In genomic region chr1:1505366-1505798, GRCh38 we compare ENCODE assay signal across 8 cellular contexts. TPM values are rescaled to one million over a fixed set of nuclear protein-coding genes. Genes with fewer than 3 reads are reported as not detected.
DNase-seq lines count a peak whose midpoint lies in the region; ATAC-seq and TF ChIP-seq lines count a peak whose summit lies in the region.
"Not testable (repeated sequence)": the region's sequence is repeated elsewhere in the genome, so short reads cannot be mapped to it uniquely, and the experiment has no call there.

No MANE protein-coding gene starts in this region.

- intact Hi-C loops in MCF 10A (cut with micrococcal nuclease), result loop anchor here (10.0 kb wide), 2 partner anchors 101 to 131 kb away; partner anchors contain the start of genes AURKAIP1 and MRPL20
- intact Hi-C loops in right cardiac atrium (cut with DNase I), result not testable (repeated sequence)

- H3K36me3 Mint-ChIP-seq in MCF 10A (ENCODE audit: insufficient read depth, unreplicated experiment); type B pancreatic cell: not testable (repeated sequence)

- H3K4me1 ChIP-seq in DOHH2 (ENCODE audit: control insufficient read depth, low read length) (peaks cover 15% of the 10 kb centered on the region), neutrophil (ENCODE audit: control insufficient read depth in 1 of 2, insufficient read depth in 1 of 2, low read depth in 1 of 2, low read length in 1 of 2) (peaks cover 4 to 11% of the 10 kb centered on the region in 2 experiments)
- H3K4me1 ChIP-seq in right cardiac atrium (ENCODE audit: control insufficient read depth, insufficient read depth, low read length), result not testable (repeated sequence)

- not testable (repeated sequence) for H3K9me2 ChIP-seq in DOHH2 (replicated peaks; ENCODE audit: control insufficient read depth, low read length)

- peak overlapping the region; percentile 55 for H3K4me3 ChIP-seq in DOHH2 (ENCODE audit: low read length)
- not testable (repeated sequence) for H3K4me3 ChIP-seq in right cardiac atrium (ENCODE audit: low read length)
- H3K4me3 ChIP-seq in neutrophil (ENCODE audit: low read depth in 1 of 2, low read length in 1 of 2), result peak overlapping the region in 1 of 2 experiments; percentile 30

- not testable (repeated sequence) for H3F3A ChIP-seq in DOHH2 (ENCODE audit: control insufficient read depth, insufficient read depth)

- not testable (repeated sequence) for H3K79me2 ChIP-seq in DOHH2 (ENCODE audit: control insufficient read depth, low read length)

- H3K27ac Mint-ChIP-seq in MCF 10A (ENCODE audit: low read depth, unreplicated experiment) (peak overlapping the region; percentile 98), type B pancreatic cell (peak overlapping the region; percentile 93)

- DNase-seq in NCI-H524 (lab: John Stamatoyannopoulos, UW) (peak; percentile 42 to 52), UCSD-AML1 (lab: John Stamatoyannopoulos, UW; ENCODE audit: unreplicated experiment) (peak; percentile 66), MCF 10A (ENCODE audit: unreplicated experiment) (peak; percentile 37), right cardiac atrium (peak; percentile 47 to 82 (median 74))
- DNase-seq in type B pancreatic cell (ENCODE audit: extremely low spot score, unreplicated experiment), result not testable (repeated sequence)

- H3K27ac ChIP-seq in DOHH2 (ENCODE audit: low read depth, low read length), result peak overlapping the region; percentile 26; the same call in 1 of the 2 replicates
- peak overlapping the region; percentile 68 for H3K27ac ChIP-seq in right cardiac atrium (ENCODE audit: low read length)
- peak overlapping the region; percentile 75 for H3K27ac ChIP-seq in neutrophil

- WGBS in right cardiac atrium, result 14% methylated on average over 17 of the region's 22 CpGs

- peak overlapping the region; percentile 77 for H3K4me3 Mint-ChIP-seq in MCF 10A (ENCODE audit: unreplicated experiment)
- peak overlapping the region; percentile 85 for H3K4me3 Mint-ChIP-seq in type B pancreatic cell

- CTCF ChIA-PET in MCF 10A (lab: Yijun Ruan, JAX), result interaction anchor here (0.5 to 2.1 kb wide), 12 partner anchors 13 to 742 kb away, joined by 3 to 17 read pairs (median 3); no protein-coding TSS in a partner anchor

- not testable (repeated sequence) for H3K27me3 Mint-ChIP-seq in MCF 10A (ENCODE audit: insufficient read depth, unreplicated experiment); type B pancreatic cell

- not testable (repeated sequence) for H4K20me1 ChIP-seq in DOHH2 (ENCODE audit: control insufficient read depth, insufficient read depth, low read depth, low read length)

- not testable (repeated sequence) for H3K4me1 Mint-ChIP-seq in MCF 10A (ENCODE audit: insufficient read depth, unreplicated experiment); type B pancreatic cell (ENCODE audit: unreplicated experiment)

- not testable (repeated sequence) for H3K9me3 Mint-ChIP-seq in MCF 10A (ENCODE audit: unreplicated experiment); type B pancreatic cell

- POLR2A ChIA-PET in MCF 10A (lab: Yijun Ruan, JAX), result interaction anchor here (0.6 to 3.1 kb wide), 10 partner anchors 10 to 196 kb away, joined by 3 to 41 read pairs (median 4); partner anchors contain the start of genes CCNL2, DVL1 and MRPL20

- not testable (repeated sequence) for TF ChIP-seq CTCF in DOHH2 (IDR thresholded peaks at IDR 0.05; ENCODE audit: low read depth, low read length, poor library complexity, severe bottlenecking); neutrophil (IDR thresholded peaks at IDR 0.05)
- TF ChIP-seq CTCF in MCF 10A (IDR thresholded peaks at IDR 0.05; ENCODE audit: unreplicated experiment) (peak; percentile 24), type B pancreatic cell (conservative IDR thresholded peaks at IDR 0.05) (peak; percentile 45)

- TSS peak; percentile 70 for BruUV-seq in MCF 10A (replicated peaks; lab: Mats Ljungman, UMichigan)

- H3K36me3 ChIP-seq in DOHH2 (ENCODE audit: control insufficient read depth, low read length); neutrophil: not testable (repeated sequence)

- ATAC-seq in HG03432 (IDR thresholded peaks at IDR 0.05; ENCODE audit: unreplicated experiment) (peak; percentile 48), right cardiac atrium (peak; percentile 53 to 57)

- peak overlapping the region; percentile 62 for H3K4me2 ChIP-seq in DOHH2 (ENCODE audit: low read length)

- H3K27me3 ChIP-seq in DOHH2 (ENCODE audit: control insufficient read depth, low read length); right cardiac atrium (ENCODE audit: control insufficient read depth, insufficient read depth); neutrophil: not testable (repeated sequence)

- not testable (repeated sequence) for H3K9me3 ChIP-seq in DOHH2 (ENCODE audit: control insufficient read depth, insufficient read depth, low read length); right cardiac atrium (ENCODE audit: control insufficient read depth, low read length); neutrophil

RNA-seq across cellular contexts. Expression of gene ATAD3A, which starts 6.6 kb away (rescaled TPM):
- total RNA-seq in MCF 10A (2022) (43.1 and 63.2 TPM in 2 replicates), right cardiac atrium (10 to 100 TPM; 13.6 to 20.1 (median 15.7) TPM), type B pancreatic cell (ENCODE audit: low replicate concordance) (37.8 and 39.8 TPM in 2 replicates)
- polyA plus RNA-seq in right cardiac atrium, result 16.7 TPM

RNA-seq across cellular contexts. Expression of gene ATAD3B, which starts 33.8 kb away (rescaled TPM):
- 42.2 and 46.9 TPM in 2 replicates for total RNA-seq in MCF 10A (2022)
- total RNA-seq in right cardiac atrium, result 10 to 100 TPM in 1 of 4 donors, 1 to 10 TPM in 3; 5.6 to 11.4 (median 8.8) TPM
- polyA plus RNA-seq in right cardiac atrium, result 8.3 TPM
- 37.2 and 44.3 TPM in 2 replicates for total RNA-seq in type B pancreatic cell (ENCODE audit: low replicate concordance)

RNA-seq across cellular contexts. Expression of gene TMEM240, which starts 35.0 kb away (rescaled TPM):
- total RNA-seq in MCF 10A (2022) (3.6 and 5.5 TPM in 2 replicates), right cardiac atrium (1 to 10 TPM; 7.3 to 9.3 (median 7.9) TPM), type B pancreatic cell (ENCODE audit: low replicate concordance) (3.1 and 10.3 TPM in 2 replicates)
- polyA plus RNA-seq in right cardiac atrium, result 10.4 TPM

RNA-seq across cellular contexts. Expression of gene ATAD3C, which starts 55.9 kb away (rescaled TPM):
- total RNA-seq in MCF 10A (2022) (0.27 and 2.0 TPM in 2 replicates), right cardiac atrium (1 to 10 TPM; 1.3 to 3.4 (median 2.2) TPM), type B pancreatic cell (ENCODE audit: low replicate concordance) (1.8 and 2.4 TPM in 2 replicates)
- polyA plus RNA-seq in right cardiac atrium, result 0.52 TPM
